Comparison of ENCODE assay signal across 8 cellular contexts in genomic region chr1:21937034-21937371, GRCh38. TPM values are rescaled to one million over a fixed set of nuclear protein-coding genes. Genes with fewer than 3 reads are reported as not detected.
DNase-seq lines count a peak whose midpoint lies in the region; ATAC-seq and TF ChIP-seq lines count a peak whose summit lies in the region.

HSPG2 (minus strand) TSS chr1:21937310; CDS start chr1:21937217, 93 bp downstream.

- POLR2A ChIA-PET in activated CD4-positive, alpha-beta memory T cell treated with anti-CD3 and anti-CD28 coated beads, Interleukin-2, amount 10 ng/mL, durations not matched to agents 7 days and 5 days (lab: Charles Lee) = no interaction called here

- CTCF ChIA-PET in activated CD4-positive, alpha-beta memory T cell treated with anti-CD3 and anti-CD28 coated beads, Interleukin-2, amount 10 ng/mL, durations not matched to agents 7 days and 5 days (lab: Charles Lee) = no interaction called here

- H3K27me3 Mint-ChIP-seq in GM23338 (ENCODE audit: insufficient read depth, low read depth, poor library complexity) = peaks cover 21% of the 10 kb centered on the region
- H3K27me3 Mint-ChIP-seq in activated CD4-positive, alpha-beta memory T cell treated with anti-CD3 and anti-CD28 coated beads, Interleukin-2, amount 10 ng/mL, durations not matched to agents 7 days and 5 days = peaks cover 38% of the 10 kb centered on the region

- peaks cover 5% of the 10 kb centered on the region; the same call in 1 of the 2 replicates for H3F3A ChIP-seq in GM23338 (replicated peaks; ENCODE audit: low read depth)

- peak within 1 kb of the TSS; percentile 79 for H3K4me3 Mint-ChIP-seq in GM23338
- peak within 1 kb of the TSS; percentile 76 for H3K4me3 Mint-ChIP-seq in activated CD4-positive, alpha-beta memory T cell treated with anti-CD3 and anti-CD28 coated beads, Interleukin-2, amount 10 ng/mL, durations not matched to agents 7 days and 5 days

- intact Hi-C loops in left cardiac atrium (cut with DNase I) = no loop called here
- intact Hi-C loops in sciatic nerve (cut with DNase I) = no loop called here

- H3K4me1 Mint-ChIP-seq in GM23338 = peaks cover 48% of the 10 kb centered on the region
- peaks cover 6% of the 10 kb centered on the region for H3K4me1 Mint-ChIP-seq in activated CD4-positive, alpha-beta memory T cell treated with anti-CD3 and anti-CD28 coated beads, Interleukin-2, amount 10 ng/mL, durations not matched to agents 7 days and 5 days

- H3K36me3 Mint-ChIP-seq in GM23338 (ENCODE audit: low read depth) = no peaks in the 10 kb centered on the region
- no peaks in the 10 kb centered on the region for H3K36me3 Mint-ChIP-seq in activated CD4-positive, alpha-beta memory T cell treated with anti-CD3 and anti-CD28 coated beads, Interleukin-2, amount 10 ng/mL, durations not matched to agents 7 days and 5 days (ENCODE audit: low read depth)

- H3K27ac ChIP-seq in GM23338 (ENCODE audit: low read depth) = peak within 1 kb of the TSS; percentile 63

- no peak for TF ChIP-seq CTCF in GM23338 (conservative IDR thresholded peaks at IDR 0.05; ENCODE audit: low read depth in 2 of 2)

- H2AFZ ChIP-seq in GM23338 = peak within 1 kb of the TSS; percentile 97; the same call in 1 of the 2 replicates

- H3K36me3 ChIP-seq in GM23338 (ENCODE audit: insufficient read depth) = no peaks in the 10 kb centered on the region

- peaks cover 38% of the 10 kb centered on the region for H3K79me2 ChIP-seq in GM23338 (replicated peaks; ENCODE audit: insufficient read depth)

- H3K9me3 Mint-ChIP-seq in GM23338 = no peaks in the 10 kb centered on the region
- H3K9me3 Mint-ChIP-seq in activated CD4-positive, alpha-beta memory T cell treated with anti-CD3 and anti-CD28 coated beads, Interleukin-2, amount 10 ng/mL, durations not matched to agents 7 days and 5 days = no peaks in the 10 kb centered on the region

- no peaks in the 10 kb centered on the region for H3K9me2 ChIP-seq in GM23338 (ENCODE audit: insufficient read depth)

- no peak for DNase-seq in GM23338 (ENCODE audit: low spot score)
- DNase-seq in activated CD4-positive, alpha-beta memory T cell treated with anti-CD3 and anti-CD28 coated beads, Interleukin-2, amount 10 ng/mL, durations not matched to agents 7 days and 5 days = no peak
- DNase-seq in left cardiac atrium = no peak
- no peak for DNase-seq in sciatic nerve (ENCODE audit: low spot score)
- no peak for DNase-seq in OCI-M2 (lab: John Stamatoyannopoulos, UW; ENCODE audit: unreplicated experiment)
- no peak for DNase-seq in hypothalamus (lab: John Stamatoyannopoulos, UW)
- DNase-seq in hippocampal formation (lab: John Stamatoyannopoulos, UW) = no peak

- peak within 1 kb of the TSS; percentile 92 for H3K4me2 ChIP-seq in GM23338

- no peaks in the 10 kb centered on the region for H3K27me3 ChIP-seq in GM23338 (ENCODE audit: insufficient read depth)

- H3K4me3 ChIP-seq in GM23338 = peak within 1 kb of the TSS; percentile 79

- peaks cover 28% of the 10 kb centered on the region for H3K4me1 ChIP-seq in GM23338 (ENCODE audit: insufficient read depth)

- peak within 1 kb of the TSS; percentile 81 for H3K27ac Mint-ChIP-seq in GM23338
- H3K27ac Mint-ChIP-seq in activated CD4-positive, alpha-beta memory T cell treated with anti-CD3 and anti-CD28 coated beads, Interleukin-2, amount 10 ng/mL, durations not matched to agents 7 days and 5 days = no peak within 1 kb of the TSS

- ATAC-seq in GM23338 (peak; percentile 15), left cardiac atrium (no peak), sciatic nerve (no peak), GM21619 (IDR thresholded peaks at IDR 0.05; ENCODE audit: unreplicated experiment) (no peak)

- peaks cover 4% of the 10 kb centered on the region for H4K20me1 ChIP-seq in GM23338 (replicated peaks; ENCODE audit: insufficient read depth)

TF ChIP-seq in GM23338, 12 proteins besides CTCF, POLR2A, EP300 and RAD21:
- TF ChIP-seq POLR2AphosphoS5 (IDR thresholded peaks at IDR 0.05; ENCODE audit: low read depth) (peak; percentile 44; the same call in 1 of the 2 replicates), CREB1 (CRISPR knock-in tag; IDR thresholded peaks at IDR 0.05; ENCODE audit: low read depth) (no peak)

RNA-seq across cellular contexts. Expression of gene HSPG2, which starts in this region (rescaled TPM):
- 47.8 and 70.8 TPM in 2 replicates for total RNA-seq in GM23338 (2014; rRNA removed; shearing (Covaris generic))
- 13.3 and 14.9 TPM in 2 replicates for polyA plus RNA-seq in GM23338 (2016; fragmentation: Nextera tagmentation; extraction: Ambion mirVana)
- 1 to 10 TPM; 1.0 to 1.2 TPM for total RNA-seq in activated CD4-positive, alpha-beta memory T cell treated with anti-CD3 and anti-CD28 coated beads, Interleukin-2, amount 10 ng/mL, durations not matched to agents 7 days and 5 days
- total RNA-seq in left cardiac atrium = 100 to 1,000 TPM; 307 to 608 TPM
- total RNA-seq in sciatic nerve = 887 TPM

Comparison
In these comparisons a context has a peak if more than half of its experiments do, and no peak if none do; other contexts are left out.
1. RNA of gene HSPG2 (total RNA-seq): 887 TPM in sciatic nerve (single experiment), 307 to 608 TPM in left cardiac atrium and 47.8 to 70.8 TPM in GM23338; 1.0 to 1.2 TPM in activated CD4-positive, alpha-beta memory T cell treated with anti-CD3 and anti-CD28 coated beads, Interleukin-2, amount 10 ng/mL, durations not matched to agents 7 days and 5 days; every median in the first group is over 10 times any median in the second.